8 cellular contexts compared by ENCODE assay signal in genomic region chr6:80004199-80005072, GRCh38. TPM values are rescaled to one million over a fixed set of nuclear protein-coding genes. Genes with fewer than 3 reads are reported as not detected.
A peak's percentile ranks its signal among the peaks of the same experiment; 100 is the strongest.
DNase-seq lines count a peak whose midpoint lies in the region; ATAC-seq, FAIRE-seq and TF ChIP-seq lines count a peak whose summit lies in the region.

Gene TTK (plus strand): TSS chr6:80004649. CDS start chr6:80005844, 1,195 bp downstream.

- TF ChIP-seq POLR2A in GM12892 (IDR thresholded peaks at IDR 0.05; ENCODE audit: low read depth, low read length): peak; percentile 54; the same call in 1 of the 2 replicates

- H3K9me3 ChIP-seq in heart right ventricle: no peaks in the 10 kb centered on the region
- no peaks in the 10 kb centered on the region for H3K9me3 ChIP-seq in upper lobe of right lung

- peak; percentile 99 for FAIRE-seq in GM12892 (lab: Jason Lieb, UNC)

- peaks cover 0 to 16% (median 12%) of the 10 kb centered on the region in 9 donors for H3K4me1 ChIP-seq in heart right ventricle
- peaks cover 10% of the 10 kb centered on the region for H3K4me1 ChIP-seq in upper lobe of right lung

- TF ChIP-seq CTCF in heart right ventricle (IDR thresholded peaks at IDR 0.05) (no peak), upper lobe of right lung (IDR thresholded peaks at IDR 0.05) (no peak)

- peak; percentile 100 for ATAC-seq in HG02852 (IDR thresholded peaks at IDR 0.05; ENCODE audit: unreplicated experiment)
- peak; percentile 100 for ATAC-seq in heart right ventricle
- ATAC-seq in upper lobe of right lung: peak; percentile 100

- H3K4me3 ChIP-seq in heart right ventricle (peak within 1 kb of the TSS; percentile 48 to 82 (median 68)), upper lobe of right lung (peak within 1 kb of the TSS; percentile 74)

- DNase-seq in GM12892 (ENCODE audit: insufficient read length) (peak; percentile 60), NCI-H146 (lab: John Stamatoyannopoulos, UW) (peak; percentile 97), T-helper 1 cell (peak; percentile 81 to 97 (median 86)), amniotic epithelial cell (ENCODE audit: low read depth) (peak; percentile 93), heart right ventricle (peak; percentile 90 to 92), posterior cingulate gyrus (peak; percentile 82 to 99 (median 90)), upper lobe of right lung (peak; percentile 97)

- intact Hi-C loops in heart right ventricle (cut with DNase I) (loop anchor here in 5 of 10 donors (5.0 to 10.0 kb wide), 4 partner anchors 98 to 770 kb away; partner anchors contain the start of genes BCKDHB (in 4 of the 5) and HMGN3 (in 1 of the 5)), posterior cingulate gyrus (cut with DNase I) (loop anchor here (2.0 to 5.0 kb wide), 2 partner anchors 58 to 103 kb away; partner anchors contain the start of genes BCKDHB and ELOVL4), upper lobe of right lung (cut with DNase I) (no loop called here)

- no peaks in the 10 kb centered on the region for H3K27me3 ChIP-seq in heart right ventricle
- no peaks in the 10 kb centered on the region for H3K27me3 ChIP-seq in upper lobe of right lung

- WGBS in heart right ventricle, 2 donors: 0% methylated on average over 54 of the region's 54 CpGs

- H3K27ac ChIP-seq in heart right ventricle: peak within 1 kb of the TSS in 9 of 10 donors; percentile 62 to 92 (median 86)
- H3K27ac ChIP-seq in upper lobe of right lung: peak within 1 kb of the TSS; percentile 88

- peaks cover 0 to 5% (median 0%) of the 10 kb centered on the region in 9 donors for H3K36me3 ChIP-seq in heart right ventricle
- H3K36me3 ChIP-seq in upper lobe of right lung: no peaks in the 10 kb centered on the region

RNA-seq across cellular contexts. Expression of gene TTK, which starts in this region (rescaled TPM):
- polyA plus RNA-seq in GM12892 (2012; ENCODE audit: missing spikeins): 13.1 TPM
- total RNA-seq in heart right ventricle: 1 to 10 TPM in 1 of 10 donors, under 1 TPM in 7, not detected in 2; 0.19 to 3.4 (median 0.41) TPM
- under 1 TPM; 0.15 to 0.17 TPM for polyA plus RNA-seq in heart right ventricle
- total RNA-seq in upper lobe of right lung: 0.55 TPM

Comparison
In these comparisons a context has a peak if more than half of its experiments do, and no peak if none do; other contexts are left out.
1. Peak in every context shown above with its lines: DNase-seq, ATAC-seq, H3K4me3 ChIP-seq and H3K27ac ChIP-seq.
2. Peak in DNase-seq, ATAC-seq, H3K4me3 ChIP-seq and H3K27ac ChIP-seq in upper lobe of right lung; RNA of the gene not detected or under 1 TPM.